Comparison of ENCODE assay signal across 16 cellular contexts in the genomic region with DNA sequence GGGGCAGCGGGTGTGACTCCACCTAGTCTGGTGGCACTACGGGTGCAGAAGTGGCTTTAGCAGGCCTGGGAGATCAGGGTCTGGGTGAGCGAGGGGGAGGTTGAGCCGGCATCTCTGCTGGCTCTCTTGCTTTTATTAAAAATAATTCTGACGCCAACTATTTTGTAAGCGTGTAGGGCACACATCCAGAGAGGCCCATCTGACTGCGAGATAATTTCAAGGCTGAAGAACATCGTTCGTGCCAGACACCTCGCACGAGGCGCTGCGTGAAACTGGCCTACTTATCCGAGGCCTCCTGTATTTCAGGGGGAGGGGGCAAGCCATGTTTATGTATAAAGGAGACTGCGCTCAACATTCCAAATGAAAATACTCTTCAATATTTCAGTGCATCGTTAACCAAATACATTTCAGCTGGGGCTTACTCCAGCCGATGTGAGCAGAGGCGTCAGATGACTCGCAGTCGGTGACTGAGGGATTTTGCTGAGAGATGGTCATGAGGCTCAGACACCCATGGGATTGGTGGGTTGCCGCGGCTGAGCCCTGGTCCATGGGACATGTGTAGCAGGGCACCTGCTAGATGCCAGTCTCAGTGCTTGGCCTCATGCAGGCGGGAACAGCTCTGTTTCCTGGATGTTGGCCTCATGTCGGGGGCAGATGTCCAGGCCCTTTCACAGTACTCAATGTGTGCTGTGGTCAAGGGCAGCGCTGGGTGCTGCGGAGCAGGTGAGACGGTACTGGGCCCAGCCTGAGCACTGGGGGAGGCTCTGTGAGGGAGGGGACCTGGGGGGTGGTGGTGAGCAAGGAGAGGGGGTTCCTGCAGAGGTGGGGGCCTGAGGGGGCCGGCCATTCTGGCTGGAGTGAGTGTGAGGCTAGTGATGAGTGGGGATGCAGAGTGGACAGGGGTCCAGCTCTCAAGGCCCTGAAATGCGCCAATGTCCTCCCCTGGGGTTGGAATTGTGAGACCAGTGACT.
DNase-seq lines count a peak whose midpoint lies in the region; ATAC-seq and TF ChIP-seq lines count a peak whose summit lies in the region.
"Had no signal": no experiment of that assay in that cellular context is flagged by ENCODE, and none has a peak within 500 bp of the region (broad histone marks: within the 10 kb centered on the region; RNA-seq: fewer than 3 reads in every experiment).

No MANE protein-coding gene starts in this region.

- peaks cover 23% of the 10 kb centered on the region for H3K4me1 Mint-ChIP-seq in brain
- no peaks in the 10 kb centered on the region for H3K4me1 Mint-ChIP-seq in naive thymus-derived CD8-positive, alpha-beta T cell

- H2BK15ac ChIP-seq in neuronal stem cell (ENCODE audit: low read length), result no peak overlapping the region

- POLR2A ChIA-PET in naive thymus-derived CD8-positive, alpha-beta T cell (lab: Charles Lee), result no interaction called here

- H2BK12ac ChIP-seq in neuronal stem cell (ENCODE audit: low read length), result peak overlapping the region; percentile 63

- H2AFZ ChIP-seq in neuronal stem cell (ENCODE audit: low read length), result no peak overlapping the region

- H3K23ac ChIP-seq in neuronal stem cell (ENCODE audit: low read depth, low read length, poor library complexity), result no peak overlapping the region

- peaks cover 18% of the 10 kb centered on the region for H3K36me3 Mint-ChIP-seq in brain
- H3K36me3 Mint-ChIP-seq in naive thymus-derived CD8-positive, alpha-beta T cell, result peaks cover 0 to 15% (median 6%) of the 10 kb centered on the region in 3 donors

- H2BK120ac ChIP-seq in neuronal stem cell (ENCODE audit: low read depth, low read length), result no peak overlapping the region

- intact Hi-C loops in cardiac septum (cut with DNase I), result no loop called here
- intact Hi-C loops in uterus (cut with DNase I; ENCODE audit: low total_unique reads), result no loop called here
- intact Hi-C loops in esophagus muscularis mucosa (cut with DNase I), result no loop called here

- no peak overlapping the region for H4K8ac ChIP-seq in neuronal stem cell (ENCODE audit: low read depth, low read length)

- no peak overlapping the region for H3K27ac ChIP-seq in neuronal stem cell (replicated peaks; ENCODE audit: low read length)
- peak overlapping the region; percentile 88 to 93 for H3K27ac ChIP-seq in uterus
- no peak overlapping the region for H3K27ac ChIP-seq in esophagus muscularis mucosa (replicated peaks in 1 of 4)
- H3K27ac ChIP-seq: BLaER1 treated with 17β-estradiol and CSF1 and Interleukin-3, amounts not matched to agents 10 nM and 100 nM; SJSA1 had no signal

- TF ChIP-seq CTCF in brain (conservative IDR thresholded peaks at IDR 0.05) (no peak), uterus (IDR thresholded peaks at IDR 0.05) (no peak), esophagus muscularis mucosa (IDR thresholded peaks at IDR 0.05) (no peak)

- peak overlapping the region; percentile 77 for H2AK5ac ChIP-seq in neuronal stem cell (ENCODE audit: low read depth, low read length)

- no CpG with 5 or more reads among the region's 29 CpGs for WGBS in neuronal stem cell (ENCODE audit: extremely low coverage in 2 of 2, insufficient read length in 2 of 2, insufficient replicate concordance in 1 of 2), 2 donors
- WGBS in esophagus muscularis mucosa, result 89% methylated on average over 25 of the region's 29 CpGs

- H3K4ac ChIP-seq in neuronal stem cell (ENCODE audit: low read length), result peak overlapping the region; percentile 76

- H3K4me3 ChIP-seq in neuronal stem cell (ENCODE audit: low read length in 2 of 2), result no peak overlapping the region
- H3K4me3 ChIP-seq in uterus, result no peak overlapping the region
- no peak overlapping the region for H3K4me3 ChIP-seq in esophagus muscularis mucosa
- H3K4me3 ChIP-seq: BLaER1 treated with 17β-estradiol and CSF1 and Interleukin-3, amounts not matched to agents 10 nM and 100 nM; SJSA1 had no signal

- peaks cover 0 to 1% of the 10 kb centered on the region in 2 donors for H3K4me1 ChIP-seq in neuronal stem cell (ENCODE audit: control insufficient read depth in 2 of 2, insufficient read depth in 1 of 2, low read depth in 1 of 2, low read length in 2 of 2)
- H3K4me1 ChIP-seq in uterus, result peaks cover 6 to 18% of the 10 kb centered on the region in 2 donors
- H3K4me1 ChIP-seq in esophagus muscularis mucosa, result peaks cover 0 to 7% (median 0%) of the 10 kb centered on the region in 4 donors
- H3K4me1 ChIP-seq: SJSA1 had no signal

- H3K4me3 Mint-ChIP-seq in brain, result peak overlapping the region in 2 of 5 experiments; percentile 30 to 42
- no peak overlapping the region for H3K4me3 Mint-ChIP-seq in naive thymus-derived CD8-positive, alpha-beta T cell
- H3K4me3 Mint-ChIP-seq: effector memory CD8-positive, alpha-beta T cell had no signal

- H3K79me1 ChIP-seq in neuronal stem cell (ENCODE audit: low read depth, low read length), result no peaks in the 10 kb centered on the region

- no peak overlapping the region for H3K9ac ChIP-seq in neuronal stem cell (ENCODE audit: low read depth, low read length, poor library complexity)
- H3K9ac ChIP-seq: BLaER1 treated with 17β-estradiol and CSF1 and Interleukin-3, amounts not matched to agents 10 nM and 100 nM had no signal

- peak overlapping the region; percentile 54 to 95 (median 89) for H3K27ac Mint-ChIP-seq in brain
- H3K27ac Mint-ChIP-seq in naive thymus-derived CD8-positive, alpha-beta T cell, result peak overlapping the region in 1 of 10 donors; percentile 22

- H3K27me3 ChIP-seq in neuronal stem cell (ENCODE audit: control insufficient read depth in 3 of 3, insufficient read depth in 3 of 3, low read depth in 1 of 3, low read length in 3 of 3) (peaks cover 0 to 39% (median 0%) of the 10 kb centered on the region in 3 experiments), uterus (no peaks in the 10 kb centered on the region), esophagus muscularis mucosa (no peaks in the 10 kb centered on the region)
- H3K27me3 ChIP-seq: BLaER1 treated with 17β-estradiol and CSF1 and Interleukin-3, amounts not matched to agents 10 nM and 100 nM; SJSA1 had no signal

- no peak overlapping the region for H3K4me2 ChIP-seq in neuronal stem cell (ENCODE audit: insufficient read depth, low read length, poor library complexity, severe bottlenecking)

- H3K27me3 Mint-ChIP-seq in brain, result peaks cover under 1% of the 10 kb centered on the region
- H3K27me3 Mint-ChIP-seq in naive thymus-derived CD8-positive, alpha-beta T cell, result no peaks in the 10 kb centered on the region
- H3K27me3 Mint-ChIP-seq: effector memory CD8-positive, alpha-beta T cell had no signal

- H3K9me3 Mint-ChIP-seq in brain, result peaks cover 6 to 15% (median 9%) of the 10 kb centered on the region in 5 experiments
- peaks cover 6 to 26% (median 16%) of the 10 kb centered on the region in 9 donors for H3K9me3 Mint-ChIP-seq in naive thymus-derived CD8-positive, alpha-beta T cell
- H3K9me3 Mint-ChIP-seq: effector memory CD8-positive, alpha-beta T cell had no signal

- peak overlapping the region; percentile 45 for H3K18ac ChIP-seq in neuronal stem cell (ENCODE audit: low read length)

- no peak for TF ChIP-seq EP300 in esophagus muscularis mucosa (IDR thresholded peaks at IDR 0.05)

- ATAC-seq in naive thymus-derived CD8-positive, alpha-beta T cell, result no peak
- ATAC-seq: effector memory CD8-positive, alpha-beta T cell had no signal

- H3K36me3 ChIP-seq in neuronal stem cell (replicated peaks in 1 of 2; ENCODE audit: control insufficient read depth in 2 of 2, insufficient read depth in 2 of 2, low read length in 2 of 2) (no peaks in the 10 kb centered on the region), uterus (no peaks in the 10 kb centered on the region), esophagus muscularis mucosa (peaks cover 0 to 27% (median 10%) of the 10 kb centered on the region in 4 donors)
- H3K36me3 ChIP-seq: BLaER1 treated with 17β-estradiol and CSF1 and Interleukin-3, amounts not matched to agents 10 nM and 100 nM; SJSA1 had no signal

- no peak overlapping the region for H3K14ac ChIP-seq in neuronal stem cell (ENCODE audit: low read length)

- H4K91ac ChIP-seq in neuronal stem cell (ENCODE audit: low read depth, low read length, poor library complexity), result peak overlapping the region; percentile 0

- H3K9me3 ChIP-seq in neuronal stem cell (replicated peaks in 1 of 2; ENCODE audit: control insufficient read depth in 2 of 2, insufficient read depth in 1 of 2, low read depth in 1 of 2, low read length in 2 of 2), result no peaks in the 10 kb centered on the region
- H3K9me3 ChIP-seq in uterus, result no peaks in the 10 kb centered on the region
- H3K9me3 ChIP-seq in esophagus muscularis mucosa, result peaks cover 0 to 13% (median 8%) of the 10 kb centered on the region in 4 donors
- H3K9me3 ChIP-seq: SJSA1 had no signal

- TF ChIP-seq POLR2A in uterus (IDR thresholded peaks at IDR 0.05), result peak in 1 of 2 donors; percentile 13
- no peak for TF ChIP-seq POLR2A in esophagus muscularis mucosa (IDR thresholded peaks at IDR 0.05; ENCODE audit: low read depth)

- DNase-seq in cardiac septum (ENCODE audit: low spot score) (peak; percentile 76), neuronal stem cell (ENCODE audit: low spot score) (no peak), uterus (peak; percentile 85 to 94), esophagus muscularis mucosa (ENCODE audit: extremely low spot score) (no peak), NOMO-1 (lab: John Stamatoyannopoulos, UW; ENCODE audit: unreplicated experiment in 2 of 2) (no peak)
- DNase-seq in naive thymus-derived CD8-positive, alpha-beta T cell, result no peak
- DNase-seq: activated naive CD4-positive, alpha-beta T cell treated with anti-CD3 and anti-CD28 coated beads, Interleukin-2, amount 50 U/mL, for 16 hours; activated T-cell treated with anti-CD3 and anti-CD28 coated beads for 4 hours; effector memory CD8-positive, alpha-beta T cell; midbrain; NCI-H1436 treated with DMSO at 0.1 percent for 48 hours; NCI-H345; T1000 had no signal

- no peak overlapping the region for H2BK5ac ChIP-seq in neuronal stem cell (ENCODE audit: low read length)

Comparison
In these comparisons a context has a peak if more than half of its experiments do, and no peak if none do; other contexts are left out.
1. DNase-seq: peak in cardiac septum (single experiment) and uterus (2 of 2); none in neuronal stem cell (single experiment), esophagus muscularis mucosa (single experiment), naive thymus-derived CD8-positive, alpha-beta T cell (0 of 10) and NOMO-1 (0 of 2).
2. H3K27ac ChIP-seq: peak in uterus (2 of 2); none in neuronal stem cell (single experiment) and esophagus muscularis mucosa (0 of 4).